Comparison of ENCODE assay signal across 14 cellular contexts in genomic region chr17:42001729-42002128, GRCh38. TPM values are rescaled to one million over a fixed set of nuclear protein-coding genes. Genes with fewer than 3 reads are reported as not detected.
DNase-seq lines count a peak whose midpoint lies in the region; ATAC-seq and TF ChIP-seq lines count a peak whose summit lies in the region.
"Had no signal": no experiment of that assay in that cellular context is flagged by ENCODE, and none has a peak within 500 bp of the region (broad histone marks: within the 10 kb centered on the region; RNA-seq: fewer than 3 reads in every experiment).

No MANE protein-coding gene starts in this region.

- CTCF ChIA-PET in CD8-positive, alpha-beta T cell (lab: Charles Lee), result no interaction called here
- CTCF ChIA-PET in A673 (lab: Charles Lee), result no interaction called here

- peak overlapping the region; percentile 32 for H3K27ac Mint-ChIP-seq in CD8-positive, alpha-beta T cell

- H3K9me3 Mint-ChIP-seq in CD8-positive, alpha-beta T cell, result no peaks in the 10 kb centered on the region

- POLR2A ChIA-PET in CD8-positive, alpha-beta T cell (lab: Charles Lee), result no interaction called here
- POLR2A ChIA-PET in A673 (lab: Charles Lee; ENCODE audit: low non-redundant PET), result no interaction called here

- intact Hi-C loops in CD8-positive, alpha-beta T cell (cut with DNase I, micrococcal nuclease), result no loop called here
- intact Hi-C loops in A673 (cut with micrococcal nuclease; ENCODE audit: unreplicated experiment), result no loop called here

- no peak for ATAC-seq in CD8-positive, alpha-beta T cell
- no peak for ATAC-seq in HG02759 (IDR thresholded peaks at IDR 0.05; ENCODE audit: unreplicated experiment)
- ATAC-seq: SK-N-SH treated with all-trans-retinoic acid at 6 μM for 48 hours had no signal

- no peaks in the 10 kb centered on the region for H3K27me3 ChIP-seq in CD8-positive, alpha-beta T cell (ENCODE audit: insufficient read depth, low read length)
- H3K27me3 ChIP-seq in SJSA1 (replicated peaks) (no peaks in the 10 kb centered on the region), neutrophil (no peaks in the 10 kb centered on the region), A673 (replicated peaks; ENCODE audit: insufficient read depth, low read depth, low read length, poor library complexity) (no peaks in the 10 kb centered on the region)

- H3K4me1 Mint-ChIP-seq in CD8-positive, alpha-beta T cell (ENCODE audit: low read depth), result peaks cover 30% of the 10 kb centered on the region

- TF ChIP-seq CTCF in CD8-positive, alpha-beta T cell (IDR thresholded peaks at IDR 0.05), result no peak
- no peak for TF ChIP-seq CTCF in neutrophil (IDR thresholded peaks at IDR 0.05)
- TF ChIP-seq CTCF in A673 (conservative IDR thresholded peaks at IDR 0.05; ENCODE audit: low read depth, low read length), result no peak

- H3K36me3 ChIP-seq in CD8-positive, alpha-beta T cell (ENCODE audit: insufficient read depth, low read length), result peaks cover 34% of the 10 kb centered on the region
- peaks cover 74% of the 10 kb centered on the region for H3K36me3 ChIP-seq in SJSA1
- peaks cover 42% of the 10 kb centered on the region for H3K36me3 ChIP-seq in neutrophil
- H3K36me3 ChIP-seq in A673 (ENCODE audit: insufficient read depth, low read length, poor library complexity, severe bottlenecking), result peaks cover 12% of the 10 kb centered on the region

- H3K4me3 Mint-ChIP-seq in CD8-positive, alpha-beta T cell, result no peak overlapping the region

- no peaks in the 10 kb centered on the region for H3K4me1 ChIP-seq in CD8-positive, alpha-beta T cell (ENCODE audit: insufficient read depth, low read length)
- H3K4me1 ChIP-seq in SJSA1 (replicated peaks) (peaks cover 27% of the 10 kb centered on the region), neutrophil (ENCODE audit: control insufficient read depth in 1 of 2, insufficient read depth in 1 of 2, low read depth in 1 of 2, low read length in 1 of 2) (peaks cover 29 to 37% of the 10 kb centered on the region in 2 experiments), A673 (ENCODE audit: insufficient read depth, low read length, poor library complexity, severe bottlenecking) (no peaks in the 10 kb centered on the region)

- peaks cover 67% of the 10 kb centered on the region for H3K36me3 Mint-ChIP-seq in CD8-positive, alpha-beta T cell

- H3K9me3 ChIP-seq in CD8-positive, alpha-beta T cell (ENCODE audit: low read length), result no peaks in the 10 kb centered on the region
- no peaks in the 10 kb centered on the region for H3K9me3 ChIP-seq in SJSA1 (replicated peaks)
- no peaks in the 10 kb centered on the region for H3K9me3 ChIP-seq in neutrophil
- H3K9me3 ChIP-seq in A673 (ENCODE audit: low read depth, low read length, poor library complexity, severe bottlenecking), result no peaks in the 10 kb centered on the region

- no peak overlapping the region for H3K4me3 ChIP-seq in CD8-positive, alpha-beta T cell (ENCODE audit: low read depth, low read length)
- H3K4me3 ChIP-seq in SJSA1 (no peak overlapping the region), neutrophil (ENCODE audit: low read depth in 1 of 2, low read length in 1 of 2) (no peak overlapping the region), A673 (ENCODE audit: low read depth, low read length, poor library complexity, severe bottlenecking) (no peak overlapping the region)

- BruUV-seq in A673 (replicated peaks; lab: Mats Ljungman, UMichigan), result no TSS peak

- DNase-seq in CD8-positive, alpha-beta T cell, result no peak
- DNase-seq in SJSA1 (ENCODE audit: low read depth in 1 of 2, low spot score in 2 of 2), result no peak
- no peak for DNase-seq in HK-2 (ENCODE audit: unreplicated experiment)
- no peak for DNase-seq in A673 (ENCODE audit: low spot score)
- DNase-seq: DMS153, H7, NCI-H1417 treated with DMSO at 0.1 percent for 48 hours, NCI-H1930, NCI-H526 treated with DMSO at 0.1 percent for 48 hours, Right ventricle myocardium superior had no signal

- no peaks in the 10 kb centered on the region for H3K27me3 Mint-ChIP-seq in CD8-positive, alpha-beta T cell (ENCODE audit: low read depth)

- no peak overlapping the region for H3K27ac ChIP-seq in CD8-positive, alpha-beta T cell (ENCODE audit: low read depth, low read length)
- peak overlapping the region; percentile 62; the same call in 1 of the 2 replicates for H3K27ac ChIP-seq in SJSA1
- peak overlapping the region; percentile 55 for H3K27ac ChIP-seq in neutrophil
- H3K27ac ChIP-seq in A673 (ENCODE audit: low read depth, low read length, poor library complexity, severe bottlenecking), result no peak overlapping the region
- H3K27ac ChIP-seq: C4-2B had no signal

RNA-seq across cellular contexts. Expression of gene DNAJC7, which starts 15.5 kb away (rescaled TPM):
- total RNA-seq in CD8-positive, alpha-beta T cell, result 100 to 1,000 TPM; 124 to 134 TPM
- 80.6 and 97.7 TPM in 2 replicates for total RNA-seq in SJSA1 (2014; rRNA removed; shearing (Covaris generic))
- 77.4 and 94.6 TPM in 2 replicates for total RNA-seq in A673 (2021)

RNA-seq across cellular contexts. Expression of gene NKIRAS2, which starts 18.2 kb away (rescaled TPM):
- total RNA-seq in CD8-positive, alpha-beta T cell, result 10 to 100 TPM; 13.2 to 14.8 TPM
- 50.2 and 63.1 TPM in 2 replicates for total RNA-seq in SJSA1 (2014; rRNA removed; shearing (Covaris generic))
- total RNA-seq in A673 (2021), result 25.4 and 28.7 TPM in 2 replicates

RNA-seq across cellular contexts. Expression of gene CNP, which starts 35.1 kb away (rescaled TPM):
- 10 to 100 TPM; 16.7 to 18.8 TPM for total RNA-seq in CD8-positive, alpha-beta T cell
- 45.7 and 47.1 TPM in 2 replicates for total RNA-seq in SJSA1 (2014; rRNA removed; shearing (Covaris generic))
- total RNA-seq in A673 (2021), result 55.5 and 55.6 TPM in 2 replicates

RNA-seq across cellular contexts. Expression of gene C17orf113, which starts 48.7 kb away (rescaled TPM):
- total RNA-seq in CD8-positive, alpha-beta T cell, result under 1 TPM; 0.14 to 0.22 TPM
- total RNA-seq in SJSA1 (2014; rRNA removed; shearing (Covaris generic)), result 0.18 and 1.2 TPM in 2 replicates
- total RNA-seq in A673 (2021), result 0.41 and 0.72 TPM in 2 replicates

Comparison
In these comparisons a context has a peak if more than half of its experiments do, and no peak if none do; other contexts are left out.
1. H3K27ac ChIP-seq: peak in SJSA1 (single experiment) and neutrophil (single experiment); none in CD8-positive, alpha-beta T cell (single experiment) and A673 (single experiment).